ENCODE assay signal across 23 cellular contexts in the genomic region with DNA sequence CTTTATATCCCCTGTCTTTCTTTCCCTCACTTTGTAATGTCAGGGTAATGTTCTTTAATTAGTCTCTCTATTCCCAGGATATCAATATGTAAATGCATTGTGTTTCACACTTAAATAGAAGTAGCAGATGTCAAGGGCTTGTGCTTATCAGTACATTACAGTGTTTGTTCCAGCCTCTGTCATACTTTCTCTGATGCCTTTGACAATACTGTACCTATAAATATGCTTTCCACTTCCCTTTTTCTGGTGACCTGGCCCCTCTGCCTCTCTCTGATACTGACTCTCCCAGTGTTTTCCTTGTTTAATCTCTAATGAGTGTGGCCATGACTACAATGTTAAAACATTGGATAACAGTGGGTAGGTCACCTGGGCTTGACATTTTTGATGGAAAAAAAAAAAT.
"Had no signal": no experiment of that assay in that cellular context is flagged by ENCODE, and none has a peak within 500 bp of the region (broad histone marks: within the 10 kb centered on the region; RNA-seq: fewer than 3 reads in every experiment).

No MANE protein-coding gene starts in this region.

- H3K4me1 ChIP-seq: body of pancreas, heart right ventricle, lower lobe of right lung, pancreas, psoas muscle, right atrium auricular region, spleen, upper lobe of left lung had no signal

- H3K27ac ChIP-seq: body of pancreas, cardiac muscle cell, heart right ventricle, lower lobe of right lung, pancreas, psoas muscle, right atrium auricular region, spleen, thoracic aorta, upper lobe of left lung had no signal

- H3K36me3 ChIP-seq: cardiac muscle cell, heart right ventricle, lower lobe of right lung, pancreas, right atrium auricular region, spleen, thoracic aorta, upper lobe of left lung had no signal

- H3K27me3 ChIP-seq: body of pancreas, cardiac muscle cell, heart right ventricle, pancreas, right atrium auricular region, spleen, upper lobe of left lung had no signal

- DNase-seq: activated CD4-positive, alpha-beta T cell treated with anti-CD3 and anti-CD28 coated beads for 1 hour; activated CD4-positive, alpha-beta T cell treated with anti-CD3 and anti-CD28 coated beads, Interleukin-2, amount 50 U/mL, for 1 hour; activated CD8-positive, alpha-beta T cell treated with anti-CD3 and anti-CD28 coated beads, Interleukin-2, amount 10 ng/mL, durations not matched to agents 7 days and 5 days; activated gamma-delta T cell treated with Interleukin-2 at 50 U/mL for 16 hours; anterior cingulate cortex; body of pancreas; foreskin fibroblast; heart right ventricle; lower lobe of right lung; mesendoderm; mucosa of descending colon; nephron progenitor cell; pancreas; psoas muscle; spleen; stimulated activated CD4-positive, alpha-beta T cell treated with anti-CD3 and anti-CD28 coated beads, Interleukin-4, amount 100 ng/mL, for 1 hour; stimulated activated naive CD4-positive, alpha-beta T cell; T1000; upper lobe of left lung had no signal

- H3K4me3 ChIP-seq: body of pancreas, cardiac muscle cell, heart right ventricle, lower lobe of right lung, mucosa of descending colon, pancreas, psoas muscle, right atrium auricular region, spleen, thoracic aorta, upper lobe of left lung had no signal

- H3K9me3 ChIP-seq: body of pancreas, lower lobe of right lung, mucosa of descending colon, pancreas, psoas muscle, right atrium auricular region, thoracic aorta, upper lobe of left lung had no signal

- ATAC-seq: activated CD8-positive, alpha-beta T cell treated with anti-CD3 and anti-CD28 coated beads, Interleukin-2, amount 10 ng/mL, durations not matched to agents 7 days and 5 days; body of pancreas; lower lobe of right lung; mucosa of descending colon; pancreas; psoas muscle had no signal

- FAIRE-seq: keratinocyte, pancreas had no signal
